8 cellular contexts compared by ENCODE assay signal in the genomic region with DNA sequence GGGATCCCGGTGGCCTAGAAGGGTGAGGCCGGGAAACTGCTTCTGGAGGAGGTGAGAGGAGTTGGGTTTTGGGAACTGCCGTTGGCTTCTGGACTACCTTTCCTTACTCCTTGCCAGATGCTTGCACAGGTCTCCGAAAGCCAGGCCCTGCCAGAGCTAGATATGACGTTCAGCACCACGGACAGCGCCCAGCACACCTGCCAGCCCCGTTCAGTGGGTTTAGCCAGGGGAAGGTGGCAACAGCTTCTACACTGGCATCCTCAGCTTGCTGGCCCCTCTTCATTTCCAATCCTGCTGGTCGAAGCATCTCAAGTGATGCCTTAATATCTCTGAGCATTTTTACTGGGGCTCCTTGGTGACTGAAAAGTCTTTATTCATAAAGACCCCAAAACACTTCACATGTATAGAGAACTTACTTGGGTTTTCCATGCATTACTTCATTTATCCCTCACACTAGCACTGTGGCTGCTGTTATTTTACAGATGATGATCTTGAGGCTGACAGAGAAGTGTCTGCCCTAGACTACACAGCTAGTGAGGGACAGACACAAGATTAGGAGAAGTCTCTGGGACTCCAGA. TPM values are rescaled to one million over a fixed set of nuclear protein-coding genes. Genes with fewer than 3 reads are reported as not detected.
DNase-seq lines count a peak whose midpoint lies in the region; FAIRE-seq and TF ChIP-seq lines count a peak whose summit lies in the region.
"Had no signal": no experiment of that assay in that cellular context is flagged by ENCODE, and none has a peak within 500 bp of the region (broad histone marks: within the 10 kb centered on the region; RNA-seq: fewer than 3 reads in every experiment).

No MANE protein-coding gene starts in this region.

- FAIRE-seq in frontal cortex (lab: Jason Lieb, UNC) = no peak

- intact Hi-C loops in ovary (cut with DNase I) = no loop called here

- no peaks in the 10 kb centered on the region for H3K9me3 ChIP-seq in ovary
- H3K9me3 ChIP-seq: SJSA1 had no signal

- H3K4me3 ChIP-seq in Jurkat, Clone E6-1 (ENCODE audit: low read length) = no peak overlapping the region
- no peak overlapping the region for H3K4me3 ChIP-seq in ovary
- H3K4me3 ChIP-seq: SJSA1 had no signal

- H3K27ac ChIP-seq in ovary = no peak overlapping the region
- H3K27ac ChIP-seq: SJSA1 had no signal

- H3K4me1 ChIP-seq in ovary (ENCODE audit: insufficient read depth) = no peaks in the 10 kb centered on the region
- H3K4me1 ChIP-seq: SJSA1 had no signal

- H3K27me3 ChIP-seq in ovary = no peaks in the 10 kb centered on the region

- no peak for TF ChIP-seq POLR2A in ovary (IDR thresholded peaks at IDR 0.05)

- peak; percentile 58 for DNase-seq in Jurkat, Clone E6-1 (ENCODE audit: low read depth, low spot score)
- peak; percentile 49 for DNase-seq in activated CD4-positive, CD25-positive, alpha-beta regulatory T cell treated with anti-CD3 and anti-CD28 coated beads, Interleukin-2, amount 50 U/mL, for 72 hours
- DNase-seq in dermis blood vessel endothelial cell = peak; percentile 53
- DNase-seq in ovary = peak; percentile 15 to 57 (median 36)
- DNase-seq in NCI-H526 (lab: John Stamatoyannopoulos, UW) = no peak
- no peak for DNase-seq in frontal cortex (ENCODE audit: low spot score in 2 of 2)
- no peak for DNase-seq in NCI-H2171 treated with DMSO at 0.1 percent for 48 hours (lab: John Stamatoyannopoulos, UW)

- no peak for TF ChIP-seq CTCF in ovary (IDR thresholded peaks at IDR 0.05)

- no peak for TF ChIP-seq EP300 in ovary (IDR thresholded peaks at IDR 0.05)

- no peaks in the 10 kb centered on the region for H3K36me3 ChIP-seq in ovary
- H3K36me3 ChIP-seq: SJSA1 had no signal

- WGBS in ovary, 3 donors = 21 to 25% (median 23%) methylated on average over 9 of the region's 9 CpGs

RNA-seq across cellular contexts. Expression of a gene that starts 21.9 kb away (rescaled TPM):
- polyA plus RNA-seq in Jurkat, Clone E6-1 (2012; ENCODE audit: insufficient read depth, insufficient read length) = not detected
- total RNA-seq in dermis blood vessel endothelial cell (not detected in 2 replicates), ovary (not detected), frontal cortex (3.3 TPM)
- polyA plus RNA-seq in ovary = under 1 TPM in 1 of 2 donors, not detected in 1; 0.03 TPM
- total RNA-seq: SJSA1 had no signal

Comparison
In these comparisons a context has a peak if more than half of its experiments do, and no peak if none do; other contexts are left out.
1. DNase-seq: peak in Jurkat, Clone E6-1 (single experiment), activated CD4-positive, CD25-positive, alpha-beta regulatory T cell treated with anti-CD3 and anti-CD28 coated beads, Interleukin-2, amount 50 U/mL, for 72 hours (single experiment), dermis blood vessel endothelial cell (single experiment) and ovary (5 of 5); none in NCI-H526 (0 of 2), frontal cortex (0 of 2) and NCI-H2171 treated with DMSO at 0.1 percent for 48 hours (single experiment).